Comparison of ENCODE assay signal across 34 cellular contexts in the genomic region with DNA sequence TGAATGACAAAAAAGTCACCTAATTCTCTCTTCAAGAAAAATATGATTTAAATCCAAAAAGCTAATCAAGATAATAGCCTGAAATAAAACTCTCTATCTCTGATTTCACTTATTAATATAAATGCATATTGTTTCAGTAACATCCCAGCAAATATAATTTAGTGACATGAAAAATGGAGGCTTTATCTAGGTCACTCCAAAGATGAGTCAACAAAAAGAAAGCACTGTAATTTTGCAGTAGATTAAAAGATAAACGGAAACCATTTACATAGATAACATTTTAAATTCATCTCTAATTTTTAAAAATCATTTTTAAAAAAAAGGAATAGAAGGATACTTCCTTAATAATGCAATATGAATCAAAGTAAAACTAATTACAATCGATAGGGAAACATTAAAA.
"Had no signal": no experiment of that assay in that cellular context is flagged by ENCODE, and none has a peak within 500 bp of the region (broad histone marks: within the 10 kb centered on the region; RNA-seq: fewer than 3 reads in every experiment).

No MANE protein-coding gene starts in this region.

- H3K9me3 ChIP-seq: adrenal gland had no signal

- H3K27me3 ChIP-seq: adrenal gland, body of pancreas, MG63, SJSA1 had no signal

- ATAC-seq: activated CD8-positive, alpha-beta T cell treated with anti-CD3 and anti-CD28 coated beads for 36 hours; activated naive CD4-positive, alpha-beta T cell treated with anti-CD3 and anti-CD28 coated beads, Interleukin-2, amount 50 U/mL, for 72 hours; body of pancreas; Panc1 had no signal

- H3K4me3 Mint-ChIP-seq: activated CD8-positive, alpha-beta T cell treated with anti-CD3 and anti-CD28 coated beads for 36 hours; activated naive CD4-positive, alpha-beta T cell treated with anti-CD3 and anti-CD28 coated beads for 36 hours; activated T-helper 1 cell treated with anti-CD3 and anti-CD28 coated beads, Interleukin-12 subunit alpha, Interleukin-12 subunit beta, Interleukin-2, Interleukin-4 antibody, amounts not matched to agents 30 ng/mL and 10 ng/mL and 1 ng/mL, durations not matched to agents 14 hours and 24 hours and 36 hours had no signal

- DNase-seq: activated CD4-positive, alpha-beta T cell treated with anti-CD3 and anti-CD28 coated beads for 1 hour; activated CD4-positive, alpha-beta T cell treated with anti-CD3 and anti-CD28 coated beads for 48 hours; activated CD4-positive, alpha-beta T cell treated with anti-CD3 and anti-CD28 coated beads, Interleukin-2, amount 50 U/mL, for 4 hours; activated CD4-positive, CD25-positive, alpha-beta regulatory T cell; activated CD8-positive, alpha-beta T cell treated with anti-CD3 and anti-CD28 coated beads for 36 hours; activated gamma-delta T cell treated with Interleukin-2 at 50 U/mL for 16 hours; activated naive CD4-positive, alpha-beta T cell treated with anti-CD3 and anti-CD28 coated beads for 36 hours; activated T-cell treated with anti-CD3 and anti-CD28 coated beads, Interleukin-2, amount 50 U/mL, for 1 hour; adrenal gland; body of pancreas; caudate nucleus; cerebellar nuclear complex; Kasumi-1; MG63; NCI-H1048; NCI-H1105 treated with DMSO at 0.1 percent for 48 hours; NCI-H1436 treated with DMSO at 0.1 percent for 48 hours; NCI-H1694 treated with DMSO at 0.1 percent for 48 hours; NCI-H2029; NCI-H345; NCI-H524 treated with DMSO at 0.1 percent for 48 hours; RPMI8226; SHP77 treated with DMSO at 0.1 percent for 48 hours; SW 1271; T-helper 1 cell; T-helper 2 cell; T-helper 9 cell; WERI-Rb-1 had no signal

- H3K36me3 ChIP-seq: adrenal gland, MG63, SJSA1, WERI-Rb-1 had no signal

- H3K4me3 ChIP-seq: adrenal gland, body of pancreas, MG63, SJSA1 had no signal

- H3K27ac Mint-ChIP-seq: activated CD8-positive, alpha-beta T cell treated with anti-CD3 and anti-CD28 coated beads for 36 hours; activated naive CD4-positive, alpha-beta T cell treated with anti-CD3 and anti-CD28 coated beads for 36 hours; activated naive CD4-positive, alpha-beta T cell treated with anti-CD3 and anti-CD28 coated beads, Interleukin-2, amount 50 U/mL, for 72 hours; activated T-helper 1 cell treated with anti-CD3 and anti-CD28 coated beads, Interleukin-12 subunit alpha, Interleukin-12 subunit beta, Interleukin-2, Interleukin-4 antibody, amounts not matched to agents 30 ng/mL and 10 ng/mL and 1 ng/mL, durations not matched to agents 14 hours and 24 hours and 36 hours had no signal

- H3K27me3 Mint-ChIP-seq: activated CD8-positive, alpha-beta T cell treated with anti-CD3 and anti-CD28 coated beads for 36 hours had no signal

- FAIRE-seq: astrocyte, bronchial epithelial cell had no signal

- H3K27ac ChIP-seq: adrenal gland, body of pancreas, SJSA1, WERI-Rb-1 had no signal

- H3K4me1 ChIP-seq: adrenal gland, body of pancreas, SJSA1 had no signal
